Comparison of ENCODE assay signal across 1 cellular context in genomic region chr1:144567459-144567928, GRCh38.
TF ChIP-seq lines count a peak whose summit lies in the region.

No MANE protein-coding gene starts in this region.

TF ChIP-seq in HEK293, 187 proteins besides CTCF, POLR2A, EP300 and RAD21 (continued from another document):
- TF ChIP-seq, protein P1, sequence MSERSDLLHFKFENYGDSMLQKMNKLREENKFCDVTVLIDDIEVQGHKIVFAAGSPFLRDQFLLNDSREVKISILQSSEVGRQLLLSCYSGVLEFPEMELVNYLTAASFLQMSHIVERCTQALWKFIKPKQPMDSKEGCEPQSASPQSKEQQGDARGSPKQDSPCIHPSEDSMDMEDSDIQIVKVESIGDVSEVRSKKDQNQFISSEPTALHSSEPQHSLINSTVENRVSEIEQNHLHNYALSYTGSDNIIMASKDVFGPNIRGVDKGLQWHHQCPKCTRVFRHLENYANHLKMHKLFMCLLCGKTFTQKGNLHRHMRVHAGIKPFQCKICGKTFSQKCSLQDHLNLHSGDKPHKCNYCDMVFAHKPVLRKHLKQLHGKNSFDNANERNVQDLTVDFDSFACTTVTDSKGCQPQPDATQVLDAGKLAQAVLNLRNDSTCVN (tag by site-specific recombination; optimal IDR thresholded peaks at IDR 0.05), result peak; percentile 17
- TF ChIP-seq ZNF366 (tag by site-specific recombination; conservative IDR thresholded peaks at IDR 0.05) (0 out of 2 replicates have a peak, but pooled peaks have one; percentile 24), ZNF501 (tag by site-specific recombination; IDR thresholded peaks at IDR 0.05) (peak; percentile 29; the same call in 1 of the 2 replicates), ZBTB17 (tag by site-specific recombination; IDR thresholded peaks at IDR 0.05) (peak; percentile 82), ZNF341 (tag by site-specific recombination; IDR thresholded peaks at IDR 0.05; ENCODE audit: low read depth) (0 out of 2 replicates have a peak, but pooled peaks have one; percentile 28)
